ENCODE assay signal across 8 cellular contexts in the genomic region with DNA sequence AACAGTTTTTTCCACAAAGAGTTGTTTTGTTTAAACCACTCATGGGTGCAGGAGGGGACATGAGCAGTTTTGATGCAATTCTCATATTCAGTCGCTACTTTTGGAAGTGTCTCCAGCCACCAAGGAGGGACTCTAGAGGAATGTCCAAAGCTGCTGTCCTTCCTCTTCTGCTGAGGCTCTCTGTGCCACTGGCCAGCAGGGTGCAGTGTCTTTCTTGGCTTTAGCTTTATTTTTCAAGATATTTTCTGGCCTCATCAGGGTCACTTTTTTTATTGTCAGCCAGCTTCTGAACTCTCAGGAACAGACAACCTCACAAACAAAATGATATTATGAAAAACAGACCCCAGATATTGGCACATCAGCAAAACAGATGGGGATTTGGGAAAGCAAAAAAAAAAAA.
DNase-seq lines count a peak whose midpoint lies in the region; ATAC-seq and TF ChIP-seq lines count a peak whose summit lies in the region.

No MANE protein-coding gene starts in this region.

- H3K27ac ChIP-seq in RWPE1: no peak overlapping the region

- H3K9me3 ChIP-seq in NT2/D1 (ENCODE audit: insufficient read depth, low read length): peaks cover 7% of the 10 kb centered on the region; the same call in 1 of the 2 replicates

- H3K27me3 ChIP-seq in BJ (ENCODE audit: control insufficient read depth, insufficient read depth, low read length) (no peaks in the 10 kb centered on the region), NT2/D1 (ENCODE audit: insufficient read depth, insufficient read length) (no peaks in the 10 kb centered on the region), H7 (ENCODE audit: control insufficient read depth, insufficient read depth, low read length) (no peaks in the 10 kb centered on the region)

- TF ChIP-seq CTCF in BJ (IDR thresholded peaks at IDR 0.05; ENCODE audit: insufficient read depth, low read depth, low read length): peak; percentile 71
- peak; percentile 93 for TF ChIP-seq CTCF in fibroblast of pulmonary artery (IDR thresholded peaks at IDR 0.05; ENCODE audit: low read length, missing control alignments)
- TF ChIP-seq CTCF in RWPE1 (conservative IDR thresholded peaks at IDR 0.05; ENCODE audit: low read depth): no peak

- H3K36me3 ChIP-seq in BJ (ENCODE audit: control insufficient read depth, insufficient read depth, low read length) (no peaks in the 10 kb centered on the region), NT2/D1 (ENCODE audit: insufficient read depth, insufficient read length, low read length) (no peaks in the 10 kb centered on the region), H7 (replicated peaks; ENCODE audit: control insufficient read depth, insufficient read depth, low read length) (no peaks in the 10 kb centered on the region)

- DNase-seq in BJ (ENCODE audit: low read depth): no peak
- DNase-seq in NT2/D1 (ENCODE audit: low read depth, low spot score): peak; percentile 35
- peak; percentile 75 for DNase-seq in fibroblast of pulmonary artery (ENCODE audit: low read depth)
- peak; percentile 1 for DNase-seq in skeletal muscle cell (ENCODE audit: low read depth)
- no peak for DNase-seq in activated effector memory CD4-positive, alpha-beta T cell treated with anti-CD3 and anti-CD28 coated beads, Interleukin-2, amount 50 U/mL, for 16 hours
- no peak for DNase-seq in RWPE1 (ENCODE audit: low spot score)
- DNase-seq in H7: no peak

- H3K9ac ChIP-seq in NT2/D1 (ENCODE audit: insufficient read length, low read depth): no peak overlapping the region

- POLR2A ChIA-PET in BJ (lab: Charles Lee): no interaction called here
- POLR2A ChIA-PET in RWPE1 (lab: Yijun Ruan, JAX; ENCODE audit: low non-redundant PET): no interaction called here

- CTCF ChIA-PET in BJ (lab: Yijun Ruan, JAX) (interaction anchor here (0.6 to 1.4 kb wide), 7 partner anchors 9 to 354 kb away, joined by 3 to 6 read pairs (median 3); a partner anchor contains a TSS), RWPE1 (lab: Yijun Ruan, JAX) (interaction anchor here (0.6 kb wide), 2 partner anchors 255 to 470 kb away, joined by 3 to 4 read pairs; no protein-coding TSS in a partner anchor)

- no peaks in the 10 kb centered on the region for H3K4me1 ChIP-seq in NT2/D1 (ENCODE audit: insufficient read depth, insufficient read length)

- H3K4me3 ChIP-seq in BJ (ENCODE audit: low read depth, low read length) (no peak overlapping the region), NT2/D1 (ENCODE audit: insufficient read length, low read depth) (no peak overlapping the region), fibroblast of pulmonary artery (replicated peaks; ENCODE audit: low read depth, low read length) (no peak overlapping the region), skeletal muscle cell (ENCODE audit: low read depth, low read length) (no peak overlapping the region), H7 (ENCODE audit: insufficient read depth, low read depth, low read length) (no peak overlapping the region)

- peak; percentile 75 for ATAC-seq in GM21576 (IDR thresholded peaks at IDR 0.05; ENCODE audit: unreplicated experiment)

Comparison
In these comparisons a context has a peak if more than half of its experiments do, and no peak if none do; other contexts are left out.
1. DNase-seq: peak in NT2/D1 (single experiment), fibroblast of pulmonary artery (single experiment) and skeletal muscle cell (single experiment); none in BJ (single experiment), activated effector memory CD4-positive, alpha-beta T cell treated with anti-CD3 and anti-CD28 coated beads, Interleukin-2, amount 50 U/mL, for 16 hours (single experiment), RWPE1 (single experiment) and H7 (single experiment).